Comparison of ENCODE assay signal across 24 cellular contexts in the genomic region with DNA sequence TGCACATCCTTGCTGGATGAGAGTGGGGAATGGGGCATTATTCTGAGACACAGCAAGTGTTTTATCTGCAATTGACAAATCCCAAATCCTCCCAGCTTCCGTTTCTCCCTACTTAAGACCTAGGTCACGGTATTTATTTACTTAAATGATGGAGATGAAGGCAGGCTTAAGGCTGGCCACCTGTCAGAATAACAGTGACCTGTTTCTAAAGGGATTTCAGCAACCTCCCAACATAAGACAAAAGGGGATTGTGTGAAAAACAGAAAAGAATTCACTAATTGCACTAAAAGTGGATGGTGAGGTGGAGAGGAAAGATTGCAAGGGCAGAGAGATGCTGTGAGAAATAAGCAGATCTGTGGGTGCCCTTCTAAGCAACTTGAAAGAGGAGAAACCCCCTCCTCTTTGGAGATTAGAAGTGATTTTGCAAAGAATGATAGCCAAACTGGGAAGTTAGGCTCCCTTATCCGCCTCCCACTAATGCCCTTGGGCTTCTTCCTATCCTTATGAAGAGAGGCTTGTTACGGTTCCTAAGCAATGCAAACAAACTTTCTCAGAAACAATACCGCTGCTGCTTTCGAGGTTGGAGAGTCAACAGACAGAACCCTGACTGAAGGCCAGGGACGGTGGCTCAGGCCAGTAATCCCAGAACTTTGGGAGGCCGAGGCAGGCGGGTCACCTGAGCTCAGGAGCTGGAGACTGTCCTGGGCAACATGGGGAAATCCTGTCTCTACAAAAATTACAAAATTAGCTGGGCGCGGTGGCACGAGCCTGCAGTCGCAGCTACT.
A peak's percentile ranks its signal among the peaks of the same experiment; 100 is the strongest.
DNase-seq lines count a peak whose midpoint lies in the region; ATAC-seq, FAIRE-seq and TF ChIP-seq lines count a peak whose summit lies in the region.
"Had no signal": no experiment of that assay in that cellular context is flagged by ENCODE, and none has a peak within 500 bp of the region (broad histone marks: within the 10 kb centered on the region; RNA-seq: fewer than 3 reads in every experiment).

No MANE protein-coding gene starts in this region.

- in situ Hi-C loops in HepG2 (cut with HindIII; ENCODE audit: extremely low pct_ligation_motif_present, low pct_unique_long_range_greater_than_20kb), result no loop called here
- in situ Hi-C loops in SK-MEL-5 (cut with HindIII; ENCODE audit: low pct_unique_long_range_greater_than_20kb, low sequenced_read_pairs), result no loop called here

- no peaks in the 10 kb centered on the region for H3K79me2 ChIP-seq in HepG2 (ENCODE audit: insufficient read depth, low read length)

- ATAC-seq in HepG2 (peak; percentile 68), right lobe of liver (no peak), right cardiac atrium (peak; percentile 72 to 79), HG03039 (IDR thresholded peaks at IDR 0.05; ENCODE audit: unreplicated experiment) (no peak)
- ATAC-seq: activated CD8-positive, alpha-beta T cell treated with anti-CD3 and anti-CD28 coated beads for 36 hours; esophagus mucosa; gastrocnemius medialis; HCT116; left lung; stimulated activated naive CD8-positive, alpha-beta T cell treated with anti-CD3 and anti-CD28 coated beads, Interleukin-15, amount 100 ng/mL, for 72 hours had no signal

- intact Hi-C loops in HepG2 (cut with micrococcal nuclease; ENCODE audit: unreplicated experiment), result no loop called here
- intact Hi-C loops in right lobe of liver (cut with DNase I), result no loop called here
- intact Hi-C loops in right cardiac atrium (cut with DNase I), result no loop called here
- intact Hi-C loops in testis (cut with DNase I; ENCODE audit: low total_unique reads), result no loop called here

- H3K27ac ChIP-seq in HepG2 (ENCODE audit: extremely low read length, insufficient read depth, low read length) (no peak overlapping the region), right lobe of liver (no peak overlapping the region), right cardiac atrium (ENCODE audit: low read length) (no peak overlapping the region), testis (no peak overlapping the region)
- H3K27ac ChIP-seq: C4-2B, dorsolateral prefrontal cortex, gastrocnemius medialis, left lung, SK-N-MC, spleen had no signal

- no peak for TF ChIP-seq RAD21 in HepG2 (CRISPR knock-in tag; IDR thresholded peaks at IDR 0.05)

- H3K36me3 ChIP-seq in HepG2 (replicated peaks in 1 of 2; ENCODE audit: control insufficient read depth in 1 of 2, insufficient read depth in 2 of 2, low read length in 2 of 2) (no peaks in the 10 kb centered on the region), right lobe of liver (no peaks in the 10 kb centered on the region), testis (ENCODE audit: low read depth, missing control alignments) (no peaks in the 10 kb centered on the region)
- H3K36me3 ChIP-seq: gastrocnemius medialis, left lung, spleen had no signal

- H3K4me2 ChIP-seq in HepG2 (ENCODE audit: low read depth, low read length), result no peak overlapping the region

- 27% methylated on average over 12 of the region's 13 CpGs for WGBS in HepG2 (ENCODE audit: low lambda C conversion rate)
- 62% methylated on average over 7 of the region's 13 CpGs for WGBS in right lobe of liver (ENCODE audit: insufficient coverage, low coverage, low lambda C conversion rate, missing lambda C conversion rate)
- 57% methylated on average over 13 of the region's 13 CpGs for WGBS in right cardiac atrium
- 63 to 67% methylated on average over 13 of the region's 13 CpGs for WGBS in testis, 2 donors

- TF ChIP-seq CTCF in HepG2 (CRISPR knock-in tag; IDR thresholded peaks at IDR 0.05) (no peak), right lobe of liver (IDR thresholded peaks at IDR 0.05) (no peak), testis (IDR thresholded peaks at IDR 0.05) (no peak)

- H3K27me3 ChIP-seq in HepG2 (ENCODE audit: control insufficient read depth in 1 of 2, insufficient read depth in 2 of 2, low read length in 2 of 2) (peaks cover 0 to 3% of the 10 kb centered on the region in 2 experiments; a peak in 1 of 5 replicates), right lobe of liver (no peaks in the 10 kb centered on the region), right cardiac atrium (ENCODE audit: control insufficient read depth, insufficient read depth) (no peaks in the 10 kb centered on the region), testis (no peaks in the 10 kb centered on the region)
- H3K27me3 ChIP-seq: dorsolateral prefrontal cortex, gastrocnemius medialis, left lung, spleen had no signal

- no peak overlapping the region for H3K4me3 ChIP-seq in HepG2 (replicated peaks in 1 of 3; ENCODE audit: insufficient read depth in 1 of 3, low read depth in 2 of 3, low read length in 3 of 3)
- no peak overlapping the region for H3K4me3 ChIP-seq in right lobe of liver
- H3K4me3 ChIP-seq in right cardiac atrium (ENCODE audit: low read length), result no peak overlapping the region
- no peak overlapping the region for H3K4me3 ChIP-seq in testis
- H3K4me3 ChIP-seq: dorsolateral prefrontal cortex, gastrocnemius medialis, left lung, SK-N-MC, spleen had no signal

- H3K9me3 ChIP-seq in HepG2 (ENCODE audit: low read length), result no peaks in the 10 kb centered on the region
- no peaks in the 10 kb centered on the region for H3K9me3 ChIP-seq in right lobe of liver
- H3K9me3 ChIP-seq in right cardiac atrium (ENCODE audit: control insufficient read depth, low read length), result no peaks in the 10 kb centered on the region
- no peaks in the 10 kb centered on the region for H3K9me3 ChIP-seq in testis
- H3K9me3 ChIP-seq: gastrocnemius medialis, left lung, spleen had no signal

- H4K20me1 ChIP-seq in HepG2 (ENCODE audit: insufficient read depth, low read length), result no peaks in the 10 kb centered on the region

- CTCF ChIA-PET in HepG2 (lab: Yijun Ruan, JAX; ENCODE audit: low intra/inter-chr PET ratio, low total read pairs), result no interaction called here

- no peak for TF ChIP-seq EP300 in HepG2 (IDR thresholded peaks at IDR 0.05; ENCODE audit: low read depth in 2 of 2, low read length in 2 of 2)
- no peak for TF ChIP-seq EP300 in HepG2 (CRISPR knock-in tag; IDR thresholded peaks at IDR 0.05; ENCODE audit: borderline replicate concordance)

- H2AFZ ChIP-seq in HepG2 (ENCODE audit: low read length), result no peak overlapping the region

- BruUV-seq in HepG2 (replicated peaks; lab: Mats Ljungman, UMichigan), result no TSS peak

- FAIRE-seq in HepG2 (lab: Jason Lieb, UNC), result no peak
- FAIRE-seq: GM12892 had no signal

- POLR2A ChIA-PET in HepG2 (lab: Yijun Ruan, JAX), result no interaction called here

- no peak overlapping the region for H3K9ac ChIP-seq in HepG2 (ENCODE audit: insufficient read depth, low read depth, low read length)

- H3K4me1 ChIP-seq in HepG2 (ENCODE audit: insufficient read depth, low read length) (no peaks in the 10 kb centered on the region), right lobe of liver (no peaks in the 10 kb centered on the region), right cardiac atrium (ENCODE audit: control insufficient read depth, insufficient read depth, low read length) (no peaks in the 10 kb centered on the region), testis (no peaks in the 10 kb centered on the region)
- H3K4me1 ChIP-seq: gastrocnemius medialis, left lung, spleen had no signal

- TF ChIP-seq POLR2A in HepG2 (IDR thresholded peaks at IDR 0.05; ENCODE audit: insufficient read depth in 1 of 2, low read depth in 2 of 2, low read length in 2 of 2), result no peak
- no peak for TF ChIP-seq POLR2A in right lobe of liver (IDR thresholded peaks at IDR 0.05)
- TF ChIP-seq POLR2A in testis (IDR thresholded peaks at IDR 0.05), result no peak

- DNase-seq in HepG2 (ENCODE audit: low spot score) (peak; percentile 26), right lobe of liver (no peak), SK-MEL-5 (ENCODE audit: low read depth, low spot score) (peak; percentile 85), right cardiac atrium (peak in 1 of 3 donors; percentile 49), testis (peak; percentile 27), SKM-1 (lab: John Stamatoyannopoulos, UW; ENCODE audit: unreplicated experiment) (no peak), NCI-H446 treated with DMSO at 0.1 percent for 48 hours (lab: John Stamatoyannopoulos, UW) (no peak)
- DNase-seq: activated CD8-positive, alpha-beta T cell treated with anti-CD3 and anti-CD28 coated beads for 36 hours; amniotic stem cell; caudate nucleus; DMS 273 treated with DMSO at 0.1 percent for 48 hours; dorsolateral prefrontal cortex; gastrocnemius medialis; left lung; spleen; stimulated activated CD4-positive, alpha-beta T cell treated with anti-CD3 and anti-CD28 coated beads, Interleukin-4, amount 100 ng/mL, for 24 hours; stimulated activated naive CD8-positive, alpha-beta T cell treated with anti-CD3 and anti-CD28 coated beads, Interleukin-15, amount 100 ng/mL, for 72 hours; trophoblast cell had no signal

TF ChIP-seq in HepG2, 621 proteins besides CTCF, POLR2A, EP300 and RAD21 (continues in another document):
- TF ChIP-seq BCL6 (CRISPR knock-in tag; IDR thresholded peaks at IDR 0.05) (peak; percentile 98), MAFF (IDR thresholded peaks at IDR 0.05; ENCODE audit: low read depth, low read length) (no peak), ZNF766 (CRISPR knock-in tag; IDR thresholded peaks at IDR 0.05; ENCODE audit: borderline replicate concordance) (no peak), ZNF543 (CRISPR knock-in tag; IDR thresholded peaks at IDR 0.05) (no peak), MZF1 (CRISPR knock-in tag; IDR thresholded peaks at IDR 0.05; ENCODE audit: borderline replicate concordance) (no peak), FOXA1 (IDR thresholded peaks at IDR 0.05) (no peak), FOXA1 (CRISPR knock-in tag; IDR thresholded peaks at IDR 0.05) (peak; percentile 62), RARA (CRISPR knock-in tag; IDR thresholded peaks at IDR 0.05) (peak; percentile 36; the same call in 1 of the 2 replicates)

Comparison
In these comparisons a context has a peak if more than half of its experiments do, and no peak if none do; other contexts are left out.
1. ATAC-seq: peak in HepG2 (single experiment) and right cardiac atrium (2 of 2); none in right lobe of liver (0 of 4) and HG03039 (single experiment).
2. DNase-seq: peak in HepG2 (single experiment), SK-MEL-5 (single experiment) and testis (single experiment); none in right lobe of liver (0 of 3), SKM-1 (single experiment) and NCI-H446 treated with DMSO at 0.1 percent for 48 hours (single experiment).